In the genomic region with DNA sequence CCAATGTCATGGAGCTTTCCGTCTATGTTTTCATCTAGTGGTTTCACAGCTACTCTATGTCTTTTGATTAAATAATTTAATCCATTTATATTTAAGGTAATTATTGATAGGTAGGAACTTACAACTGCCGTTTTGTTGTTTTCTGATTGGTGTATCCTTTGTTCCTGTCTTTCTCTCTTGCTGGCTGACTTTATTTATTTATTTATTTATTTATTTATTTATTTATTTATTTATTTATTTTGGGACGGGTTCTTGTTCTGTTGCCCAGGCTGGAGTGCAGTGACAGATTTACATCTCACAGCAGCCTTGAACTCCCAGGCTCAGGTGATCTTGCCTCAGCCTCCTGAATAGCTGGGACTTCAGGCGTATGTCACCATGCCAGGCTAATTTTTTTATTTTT, we compare ENCODE assay signal across 27 cellular contexts.
"Had no signal": no experiment of that assay in that cellular context is flagged by ENCODE, and none has a peak within 500 bp of the region (broad histone marks: within the 10 kb centered on the region; RNA-seq: fewer than 3 reads in every experiment).

No MANE protein-coding gene starts in this region.

- DNase-seq: colonic mucosa; cortex of kidney; dermis blood vessel endothelial cell; dorsolateral prefrontal cortex; effector CD4-positive, alpha-beta T cell; effector CD8-positive, alpha-beta T cell; effector memory CD4-positive, alpha-beta T cell; effector memory CD8-positive, alpha-beta T cell; endodermal cell; erythroblast; esophagus squamous epithelium; foreskin fibroblast; foreskin keratinocyte; foreskin melanocyte; gastrocnemius medialis; glutamatergic neuron; head of caudate nucleus; heart left ventricle; heart right ventricle had no signal

- H3K36me3 ChIP-seq: colonic mucosa, esophagus muscularis mucosa, esophagus squamous epithelium, gastrocnemius medialis, gastroesophageal sphincter, heart left ventricle, heart right ventricle had no signal

- H3K4me3 ChIP-seq: colonic mucosa, coronary artery, dorsolateral prefrontal cortex, esophagus muscularis mucosa, esophagus squamous epithelium, gastrocnemius medialis, gastroesophageal sphincter, heart left ventricle, heart right ventricle had no signal

- H3K27me3 ChIP-seq: colonic mucosa, dorsolateral prefrontal cortex, esophagus muscularis mucosa, esophagus squamous epithelium, foreskin keratinocyte, gastrocnemius medialis, gastroesophageal sphincter, heart left ventricle, heart right ventricle had no signal

- H3K9me3 ChIP-seq: colonic mucosa, esophagus squamous epithelium, gastrocnemius medialis had no signal

- FAIRE-seq: endometrium, endothelial cell of umbilical vein, frontal cortex had no signal

- H3K27ac ChIP-seq: colonic mucosa, coronary artery, dorsolateral prefrontal cortex, epithelial cell of prostate, esophagus muscularis mucosa, esophagus squamous epithelium, foreskin keratinocyte, gastrocnemius medialis, gastroesophageal sphincter, heart left ventricle, heart right ventricle had no signal

- H3K4me1 ChIP-seq: colonic mucosa, esophagus muscularis mucosa, esophagus squamous epithelium, foreskin keratinocyte, gastrocnemius medialis, gastroesophageal sphincter, heart left ventricle, heart right ventricle had no signal

- ATAC-seq: effector memory CD8-positive, alpha-beta T cell; esophagus mucosa; foreskin keratinocyte; gastrocnemius medialis; gastroesophageal sphincter; heart left ventricle; heart right ventricle had no signal
